1 cellular context compared by ENCODE assay signal in genomic region chr10:62816179-62817119, GRCh38.
TF ChIP-seq lines count a peak whose summit lies in the region.

Gene EGR2, minus strand, starts transcription at chr10:62816366. Its CDS starts 337 bp downstream, at chr10:62816029.

TF ChIP-seq in GM12878, 131 proteins besides CTCF, POLR2A, EP300 and RAD21 (continued from another document and continues in another):
- no peak for TF ChIP-seq BCLAF1 (IDR thresholded peaks at IDR 0.05)
- TF ChIP-seq BACH1 (IDR thresholded peaks at IDR 0.05; ENCODE audit: borderline replicate concordance), result peak; percentile 55; the same call in 1 of the 2 replicates
- TF ChIP-seq BRCA1 (IDR thresholded peaks at IDR 0.05; ENCODE audit: low read depth, low read length), result no peak
- 0 out of 2 replicates have a peak, but pooled peaks have one; percentile 11 for TF ChIP-seq TCF3 (IDR thresholded peaks at IDR 0.05; ENCODE audit: borderline replicate concordance, insufficient read depth, low read depth, low read length)
- no peak for TF ChIP-seq CEBPB (IDR thresholded peaks at IDR 0.05; ENCODE audit: borderline replicate concordance in 1 of 2, low read depth in 2 of 2, low read length in 2 of 2)
- TF ChIP-seq RUNX3 (IDR thresholded peaks at IDR 0.05; ENCODE audit: low read length), result peak; percentile 99
- TF ChIP-seq IRF3 (IDR thresholded peaks at IDR 0.05), result no peak
- TF ChIP-seq LARP7 (IDR thresholded peaks at IDR 0.05), result peak; percentile 59; the same call in 1 of the 2 replicates
- TF ChIP-seq GABPA (IDR thresholded peaks at IDR 0.05; ENCODE audit: low read depth), result 0 out of 2 replicates have a peak, but pooled peaks have one; percentile 46
- no peak for TF ChIP-seq KAT2A (conservative IDR thresholded peaks at IDR 0.05; ENCODE audit: control insufficient read depth, low read depth, low read length)
- no peak for TF ChIP-seq PAX8 (IDR thresholded peaks at IDR 0.05)
- no peak for TF ChIP-seq NRF1 (conservative IDR thresholded peaks at IDR 0.05; ENCODE audit: low read depth, low read length)
- no peak for TF ChIP-seq ZNF217 (IDR thresholded peaks at IDR 0.05)
- 0 out of 2 replicates have a peak, but pooled peaks have one; percentile 7 for TF ChIP-seq EED (IDR thresholded peaks at IDR 0.05; ENCODE audit: low read depth)
- no peak for TF ChIP-seq ZBTB11 (CRISPR knock-in tag; IDR thresholded peaks at IDR 0.05)
- no peak; the same call in 1 of the 2 replicates for TF ChIP-seq BMI1 (IDR thresholded peaks at IDR 0.05; ENCODE audit: borderline replicate concordance)
- peak; percentile 16; the same call in 1 of the 2 replicates for TF ChIP-seq SMC3 (IDR thresholded peaks at IDR 0.05; ENCODE audit: borderline replicate concordance, low read length)
- TF ChIP-seq ESRRA (IDR thresholded peaks at IDR 0.05; ENCODE audit: low read length), result peak; percentile 77; the same call in 1 of the 2 replicates
- TF ChIP-seq POLR2AphosphoS2 (IDR thresholded peaks at IDR 0.05; ENCODE audit: low read depth, low read length), result peak; percentile 91; the same call in 1 of the 2 replicates
- 0 out of 2 replicates have a peak, but pooled peaks have one; percentile 11 for TF ChIP-seq BCL11A (IDR thresholded peaks at IDR 0.05; ENCODE audit: low read depth, low read length)
- 0 out of 2 replicates have a peak, but pooled peaks have one; percentile 52 for TF ChIP-seq ASH2L (IDR thresholded peaks at IDR 0.05; ENCODE audit: borderline replicate concordance, low read depth)
- no peak for TF ChIP-seq STAT1 (conservative IDR thresholded peaks at IDR 0.05)
- no peak for TF ChIP-seq ZZZ3 (IDR thresholded peaks at IDR 0.05; ENCODE audit: control insufficient read depth, insufficient read length, low read depth)
- TF ChIP-seq E4F1 (IDR thresholded peaks at IDR 0.05; ENCODE audit: borderline replicate concordance, partially characterized antibody), result no peak
- peak; percentile 77; the same call in 1 of the 2 replicates for TF ChIP-seq RELB (IDR thresholded peaks at IDR 0.05; ENCODE audit: low read depth)
- TF ChIP-seq TARDBP (IDR thresholded peaks at IDR 0.05; ENCODE audit: borderline replicate concordance), result peak; percentile 32; the same call in 1 of the 2 replicates
- peak; percentile 48 for TF ChIP-seq CUX1 (IDR thresholded peaks at IDR 0.05; ENCODE audit: insufficient replicate concordance, low read depth, low read length)
- no peak for TF ChIP-seq WRNIP1 (IDR thresholded peaks at IDR 0.05; ENCODE audit: borderline replicate concordance, low read depth, low read length)
- TF ChIP-seq ETV6 (conservative IDR thresholded peaks at IDR 0.05 in 1 of 2, IDR thresholded peaks at IDR 0.05 in 1 of 2; ENCODE audit: borderline replicate concordance in 1 of 2, low read depth in 1 of 2), result no peak; a peak in 1 of 4 replicates
- TF ChIP-seq NR2F1 (conservative IDR thresholded peaks at IDR 0.05), result 0 out of 2 replicates have a peak, but pooled peaks have one; percentile 15
- TF ChIP-seq ATF2 (IDR thresholded peaks at IDR 0.05; ENCODE audit: low read length), result peak; percentile 46
- peak; percentile 86 to 96 for TF ChIP-seq BHLHE40 (IDR thresholded peaks at IDR 0.05; ENCODE audit: borderline replicate concordance in 1 of 2, low read depth in 2 of 2, low read length in 1 of 2)
- TF ChIP-seq TCF7 (IDR thresholded peaks at IDR 0.05; ENCODE audit: borderline replicate concordance), result no peak
- TF ChIP-seq HDAC6 (IDR thresholded peaks at IDR 0.05; ENCODE audit: unreplicated experiment), result no peak
- TF ChIP-seq STAT3 (IDR thresholded peaks at IDR 0.05; ENCODE audit: low read depth, low read length), result no peak
- no peak for TF ChIP-seq SREBF1 (IDR thresholded peaks at IDR 0.05; ENCODE audit: low read length)
- TF ChIP-seq SUPT20H (IDR thresholded peaks at IDR 0.05; ENCODE audit: borderline replicate concordance, control insufficient read depth, low read depth, low read length), result no peak
- 0 out of 2 replicates have a peak, but pooled peaks have one; percentile 25 for TF ChIP-seq NKRF (conservative IDR thresholded peaks at IDR 0.05)
- TF ChIP-seq NR2C2 (IDR thresholded peaks at IDR 0.05; ENCODE audit: borderline replicate concordance, control insufficient read depth, insufficient read length, low read depth), result no peak
